1 cellular context compared by ENCODE assay signal in the genomic region with DNA sequence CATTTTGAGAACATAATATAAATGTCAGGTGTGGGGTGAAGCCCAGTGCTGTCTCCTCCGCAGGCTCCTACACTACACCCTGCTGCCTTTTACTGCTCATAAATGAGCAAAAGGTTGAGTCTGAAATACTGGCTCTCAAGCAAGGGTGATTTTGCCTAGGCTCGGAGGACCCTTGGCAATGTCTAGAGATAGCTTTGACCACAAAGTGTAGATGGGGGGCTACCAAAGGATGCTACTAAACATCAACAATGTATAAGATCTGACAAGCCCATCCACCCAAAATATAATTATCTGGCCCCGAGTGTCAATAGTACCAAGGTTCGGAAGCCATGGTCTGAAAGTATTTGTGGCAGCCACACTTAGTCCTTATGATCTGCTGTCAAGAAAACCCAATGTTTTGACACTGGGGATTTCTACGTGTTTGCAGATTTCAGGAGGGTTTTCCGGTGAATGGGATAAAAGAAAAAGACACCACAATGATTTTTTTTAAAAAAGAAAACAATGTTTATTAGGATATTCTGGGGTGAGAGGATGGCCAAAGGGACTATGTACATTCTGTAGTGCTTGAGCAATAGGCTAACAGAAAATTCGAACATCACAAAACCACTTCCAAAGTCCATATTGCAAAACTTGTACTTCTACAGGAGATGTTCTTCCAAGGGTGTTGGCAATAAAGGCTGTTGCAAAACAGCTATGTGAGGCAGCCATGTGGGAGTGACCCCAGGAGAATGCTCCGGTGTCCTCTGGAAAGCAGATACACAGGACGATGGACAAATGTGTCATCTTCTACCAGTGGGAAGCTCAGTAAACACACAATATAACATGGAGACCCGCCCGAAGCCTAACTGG.
TF ChIP-seq lines count a peak whose summit lies in the region.

No MANE protein-coding gene starts in this region.

TF ChIP-seq in WTC11, 78 proteins besides CTCF, POLR2A, EP300 and RAD21 (continued from another document):
- TF ChIP-seq, protein P1, sequence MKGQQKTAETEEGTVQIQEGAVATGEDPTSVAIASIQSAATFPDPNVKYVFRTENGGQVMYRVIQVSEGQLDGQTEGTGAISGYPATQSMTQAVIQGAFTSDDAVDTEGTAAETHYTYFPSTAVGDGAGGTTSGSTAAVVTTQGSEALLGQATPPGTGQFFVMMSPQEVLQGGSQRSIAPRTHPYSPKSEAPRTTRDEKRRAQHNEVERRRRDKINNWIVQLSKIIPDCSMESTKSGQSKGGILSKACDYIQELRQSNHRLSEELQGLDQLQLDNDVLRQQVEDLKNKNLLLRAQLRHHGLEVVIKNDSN (CRISPR knock-in tag; IDR thresholded peaks at IDR 0.05) = no peak
- TF ChIP-seq OVOL2 (CRISPR knock-in tag; IDR thresholded peaks at IDR 0.05; ENCODE audit: borderline replicate concordance) = no peak
